In genomic region chr2:196291873-196292800, GRCh38 we compare ENCODE assay signal across 1 cellular context.
TF ChIP-seq lines count a peak whose summit lies in the region.

No MANE protein-coding gene starts in this region.

TF ChIP-seq in IMR-90, 13 proteins besides CTCF, POLR2A, EP300 and RAD21 (continued from another document):
- TF ChIP-seq USF2 (IDR thresholded peaks at IDR 0.05; ENCODE audit: low read depth, low read length) = no peak
- TF ChIP-seq MXI1 (IDR thresholded peaks at IDR 0.05; ENCODE audit: borderline replicate concordance, low read depth, low read length) = no peak
- no peak for TF ChIP-seq NFE2L2 (IDR thresholded peaks at IDR 0.05; ENCODE audit: low read depth, low read length)
- no peak for TF ChIP-seq MAFK (IDR thresholded peaks at IDR 0.05; ENCODE audit: low read depth, low read length)
